Comparison of ENCODE assay signal across 8 cellular contexts in the genomic region with DNA sequence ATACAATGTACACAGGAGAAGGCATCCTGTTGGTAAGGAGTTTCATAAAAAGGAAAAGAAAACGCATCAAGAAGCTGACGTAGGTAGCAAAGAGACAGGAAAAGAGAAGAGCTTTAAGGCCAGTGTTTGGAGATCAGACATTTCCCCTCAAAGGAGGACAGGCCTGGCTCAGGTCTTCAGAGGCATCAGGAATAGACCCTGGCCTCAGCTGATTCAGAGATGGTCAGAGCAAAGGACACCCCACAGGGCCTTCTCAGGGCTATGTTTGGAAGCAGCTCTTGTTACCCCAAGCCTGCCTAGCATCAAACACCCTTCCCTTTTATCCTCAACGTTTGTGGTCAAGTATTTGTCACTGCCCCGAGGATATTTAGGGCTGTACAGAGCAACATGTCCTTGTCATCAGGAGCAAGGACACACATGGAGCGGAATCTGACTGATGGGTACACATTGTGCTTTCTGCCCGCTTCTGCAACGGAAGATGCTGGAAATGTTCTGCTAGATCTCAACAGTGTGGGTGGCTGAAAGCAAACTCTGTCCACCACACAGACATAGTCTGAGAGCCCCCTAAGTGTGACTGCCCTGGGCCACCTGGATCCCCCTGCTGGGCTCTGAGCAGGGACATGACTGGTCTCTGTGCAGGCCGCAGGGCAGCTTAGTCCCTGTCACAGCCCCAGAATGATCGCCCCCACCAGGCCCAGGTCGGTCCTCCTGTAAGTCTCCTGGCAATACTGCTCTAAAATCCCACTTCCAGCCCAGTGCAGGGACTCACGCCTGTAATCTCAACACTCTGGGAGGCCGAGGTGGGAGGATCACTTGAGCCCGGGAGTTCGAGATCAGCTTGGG. TPM values are rescaled to one million over a fixed set of nuclear protein-coding genes. Genes with fewer than 3 reads are reported as not detected.
A peak's percentile ranks its signal among the peaks of the same experiment; 100 is the strongest.
DNase-seq lines count a peak whose midpoint lies in the region; ATAC-seq and TF ChIP-seq lines count a peak whose summit lies in the region.

No MANE protein-coding gene starts in this region.

- H3K4me3 ChIP-seq in OCI-LY1 (ENCODE audit: low read depth, low read length, poor library complexity, severe bottlenecking) (peak overlapping the region; percentile 76), endodermal cell (ENCODE audit: low read length) (no peak overlapping the region), psoas muscle (peak overlapping the region; percentile 82)

- no peaks in the 10 kb centered on the region for H3K9me3 Mint-ChIP-seq in endodermal cell

- H3K27me3 ChIP-seq in OCI-LY1 (ENCODE audit: insufficient read depth, low read length) (no peaks in the 10 kb centered on the region), endodermal cell (ENCODE audit: control insufficient read depth, insufficient read depth, low read length, poor library complexity, severe bottlenecking) (no peaks in the 10 kb centered on the region), psoas muscle (ENCODE audit: insufficient read depth in 3 of 3, low read length in 2 of 3) (peaks cover 0 to 2% (median 0%) of the 10 kb centered on the region in 3 donors)

- peak overlapping the region; percentile 73 for H3K4me3 Mint-ChIP-seq in endodermal cell

- H3K27ac Mint-ChIP-seq in endodermal cell, result peak overlapping the region; percentile 40

- intact Hi-C loops in psoas muscle (cut with DNase I), result no loop called here

- H3K4me1 ChIP-seq in OCI-LY1 (ENCODE audit: insufficient read depth, low read length, severe bottlenecking) (peaks cover 17% of the 10 kb centered on the region), endodermal cell (ENCODE audit: control insufficient read depth, insufficient read depth, low read length) (no peaks in the 10 kb centered on the region), psoas muscle (peaks cover 5% of the 10 kb centered on the region)

- H3K27me3 Mint-ChIP-seq in endodermal cell (ENCODE audit: insufficient read depth), result peaks cover 6% of the 10 kb centered on the region

- H3K36me3 Mint-ChIP-seq in endodermal cell (ENCODE audit: low read depth), result peaks cover 17% of the 10 kb centered on the region

- H3F3A ChIP-seq in OCI-LY1 (ENCODE audit: insufficient read depth, low read length), result no peaks in the 10 kb centered on the region

- no peaks in the 10 kb centered on the region for H3K79me2 ChIP-seq in OCI-LY1 (ENCODE audit: insufficient read depth, low read length)

- H3K9me3 ChIP-seq in OCI-LY1 (ENCODE audit: low read length) (no peaks in the 10 kb centered on the region), endodermal cell (ENCODE audit: control insufficient read depth, low read length) (no peaks in the 10 kb centered on the region), psoas muscle (no peaks in the 10 kb centered on the region)

- H3K36me3 ChIP-seq in OCI-LY1 (ENCODE audit: insufficient read depth, low read length) (peaks cover 13% of the 10 kb centered on the region), endodermal cell (ENCODE audit: control insufficient read depth, insufficient read depth, low read length) (peaks cover 8% of the 10 kb centered on the region), psoas muscle (ENCODE audit: insufficient read depth in 1 of 2, low read depth in 1 of 2) (peaks cover 6 to 29% of the 10 kb centered on the region in 2 donors)

- peaks cover 6% of the 10 kb centered on the region for H3K4me1 Mint-ChIP-seq in endodermal cell

- H3K9me2 ChIP-seq in OCI-LY1 (ENCODE audit: low read depth, low read length), result no peaks in the 10 kb centered on the region

- peak overlapping the region; percentile 57 for H3K4me2 ChIP-seq in OCI-LY1 (ENCODE audit: low read length)

- H3K9ac ChIP-seq in OCI-LY1 (ENCODE audit: low read length), result peak overlapping the region; percentile 38; the same call in 1 of the 2 replicates
- no peak overlapping the region for H3K9ac ChIP-seq in endodermal cell (ENCODE audit: extremely low read depth, low read length, poor library complexity, severe bottlenecking)

- H3K27ac ChIP-seq in OCI-LY1 (ENCODE audit: low read depth, low read length, poor library complexity, severe bottlenecking) (no peak overlapping the region), endodermal cell (ENCODE audit: low read depth, low read length) (no peak overlapping the region), psoas muscle (peak overlapping the region; percentile 95)

- DNase-seq in ELR (ENCODE audit: low read depth) (peak; percentile 36), endodermal cell (peak; percentile 74), psoas muscle (no peak), NCI-H345 treated with DMSO at 0.1 percent for 48 hours (lab: John Stamatoyannopoulos, UW; ENCODE audit: unreplicated experiment) (no peak), CD1c-positive myeloid dendritic cell (ENCODE audit: extremely low spot score) (no peak)

- no peak overlapping the region for H2AFZ ChIP-seq in OCI-LY1 (ENCODE audit: low read length)

- no peak for ATAC-seq in psoas muscle
- ATAC-seq in GM18909 (IDR thresholded peaks at IDR 0.05; ENCODE audit: poor library complexity, unreplicated experiment), result no peak
- no peak for ATAC-seq in GM21723 (IDR thresholded peaks at IDR 0.05; ENCODE audit: unreplicated experiment)

- 84 to 87% methylated on average over 6 to 13 of the region's 14 CpGs for WGBS in endodermal cell (ENCODE audit: insufficient coverage in 1 of 2, insufficient read length in 1 of 2), 2 experiments
- WGBS in psoas muscle, 3 donors, result 67 to 81% (median 75%) methylated on average over 14 of the region's 14 CpGs

- no peak for TF ChIP-seq CTCF in OCI-LY1 (IDR thresholded peaks at IDR 0.05; ENCODE audit: low read length)
- peak; percentile 29 for TF ChIP-seq CTCF in endodermal cell (conservative IDR thresholded peaks at IDR 0.05)
- TF ChIP-seq CTCF in psoas muscle (IDR thresholded peaks at IDR 0.05), result no peak

- H4K20me1 ChIP-seq in OCI-LY1 (ENCODE audit: insufficient read depth, low read length), result no peaks in the 10 kb centered on the region

RNA-seq across cellular contexts. Expression of a gene that starts 1.0 kb away (rescaled TPM):
- total RNA-seq in endodermal cell (10 to 100 TPM; 79.1 to 85.6 TPM), psoas muscle (10 to 100 TPM; 46.7 to 60.1 (median 56.1) TPM)
- polyA plus RNA-seq in endodermal cell (2013, experiment 1 of 2), result 62.8 TPM
- polyA plus RNA-seq in endodermal cell (2013, experiment 2 of 2), result 47.9 TPM
- polyA plus RNA-seq in psoas muscle, result 100 to 1,000 TPM in 1 of 3 donors, 10 to 100 TPM in 2; 60.0 to 112 (median 78.1) TPM

RNA-seq across cellular contexts. Expression of a gene that starts 13.6 kb away (rescaled TPM):
- total RNA-seq in endodermal cell (10 to 100 TPM; 34.4 to 38.0 TPM), psoas muscle (10 to 100 TPM; 14.1 to 26.3 (median 21.3) TPM)
- polyA plus RNA-seq in endodermal cell (2013, experiment 1 of 2), result 36.7 TPM
- polyA plus RNA-seq in endodermal cell (2013, experiment 2 of 2), result 29.4 TPM
- polyA plus RNA-seq in psoas muscle, result 10 to 100 TPM; 20.3 to 46.0 (median 25.6) TPM

RNA-seq across cellular contexts. Expression of a gene that starts 25.0 kb away (rescaled TPM):
- 1 to 10 TPM; 2.4 to 4.9 TPM for total RNA-seq in endodermal cell
- 0.46 TPM for polyA plus RNA-seq in endodermal cell (2013, experiment 1 of 2)
- polyA plus RNA-seq in endodermal cell (2013, experiment 2 of 2), result 0.58 TPM
- total RNA-seq in psoas muscle, result under 1 TPM in 1 of 4 donors, not detected in 3; 0.06 TPM
- polyA plus RNA-seq in psoas muscle, result under 1 TPM in 2 of 3 donors, not detected in 1; 0.01 to 0.03 TPM

RNA-seq across cellular contexts. Expression of a gene that starts 39.2 kb away (rescaled TPM):
- total RNA-seq in endodermal cell (10 to 100 TPM; 14.2 to 17.2 TPM), psoas muscle (10 to 100 TPM in 3 of 4 donors, 1 to 10 TPM in 1; 7.0 to 10.5 (median 10.4) TPM)
- 11.1 TPM for polyA plus RNA-seq in endodermal cell (2013, experiment 1 of 2)
- polyA plus RNA-seq in endodermal cell (2013, experiment 2 of 2), result 10.6 TPM
- polyA plus RNA-seq in psoas muscle, result 1 to 10 TPM; 4.4 to 7.8 (median 6.7) TPM

Comparison
In these comparisons a context has a peak if more than half of its experiments do, and no peak if none do; other contexts are left out.
1. DNase-seq: peak in ELR (single experiment) and endodermal cell (single experiment); none in psoas muscle (0 of 2), NCI-H345 treated with DMSO at 0.1 percent for 48 hours (single experiment) and CD1c-positive myeloid dendritic cell (single experiment).